In the genomic region with DNA sequence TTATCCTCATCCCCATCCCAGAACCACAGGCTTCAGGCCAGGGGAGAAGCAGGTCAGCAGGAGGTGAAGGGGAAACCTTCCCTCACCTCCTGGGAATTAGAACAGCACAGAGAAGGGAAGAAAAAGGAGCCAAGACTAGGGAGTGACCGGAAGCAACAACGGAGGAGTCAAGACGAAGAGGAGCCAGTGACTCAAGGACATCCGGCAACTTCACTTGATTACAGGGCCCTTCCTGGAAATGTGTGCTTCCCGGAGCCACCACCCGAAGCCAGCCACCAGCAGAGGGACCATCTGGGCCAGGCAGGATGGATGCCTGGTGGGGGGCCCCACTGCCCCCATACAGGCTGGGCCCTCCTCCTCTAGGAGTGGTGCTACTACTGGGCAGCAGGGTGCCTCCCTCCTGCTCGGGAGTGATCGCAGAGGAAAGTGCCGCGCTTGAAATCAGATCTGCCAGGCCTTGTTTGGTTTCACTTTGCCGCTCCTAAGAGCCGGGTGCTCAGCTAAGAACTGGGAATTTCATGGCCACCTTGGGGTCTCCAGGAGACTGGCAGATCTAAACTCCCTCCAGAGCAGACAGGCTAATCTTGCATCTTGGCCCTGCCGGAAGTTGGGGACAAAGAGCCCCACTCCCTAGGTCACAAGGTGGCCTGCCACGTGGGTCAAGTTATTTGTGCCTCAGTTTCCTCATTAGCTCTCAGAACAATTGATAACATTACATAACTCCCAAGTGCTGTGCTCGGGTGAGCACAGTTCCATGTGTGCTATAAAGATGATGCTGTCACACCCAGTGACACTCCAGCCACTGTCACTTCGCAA, we compare ENCODE assay signal across 8 cellular contexts. TPM values are rescaled to one million over a fixed set of nuclear protein-coding genes. Genes with fewer than 3 reads are reported as not detected.
DNase-seq lines count a peak whose midpoint lies in the region; ATAC-seq and TF ChIP-seq lines count a peak whose summit lies in the region.

No MANE protein-coding gene starts in this region.

- peak overlapping the region; percentile 73 for H3K56ac ChIP-seq in mesendoderm (ENCODE audit: low read length)

- TF ChIP-seq CTCF in GM12872 (IDR thresholded peaks at IDR 0.05; ENCODE audit: insufficient read depth, low read depth, low read length), result 0 out of 3 replicates have a peak, but pooled peaks have one; percentile 12
- TF ChIP-seq CTCF in vagina (IDR thresholded peaks at IDR 0.05), result peak in 1 of 3 experiments; percentile 11
- no peak for TF ChIP-seq CTCF in MM.1S (IDR thresholded peaks at IDR 0.05; ENCODE audit: low read length)

- H3K36me3 Mint-ChIP-seq in activated T-helper 2 cell treated with anti-CD3 and anti-CD28 coated beads, Interferon-gamma antibody, Interleukin-2, Interleukin-4, amounts not matched to agents 10 μg/mL and 5 μg/mL and 100 μg/mL, durations not matched to agents 14 hours and 24 hours and 36 hours (ENCODE audit: low read depth), result no peaks in the 10 kb centered on the region

- H3K9me3 Mint-ChIP-seq in activated T-helper 2 cell treated with anti-CD3 and anti-CD28 coated beads, Interferon-gamma antibody, Interleukin-2, Interleukin-4, amounts not matched to agents 10 μg/mL and 5 μg/mL and 100 μg/mL, durations not matched to agents 14 hours and 24 hours and 36 hours, result no peaks in the 10 kb centered on the region

- H3F3A ChIP-seq in MM.1S (ENCODE audit: insufficient read depth, low read length), result no peaks in the 10 kb centered on the region

- peak overlapping the region; percentile 1 for H3K18ac ChIP-seq in mesendoderm (ENCODE audit: low read length)

- DNase-seq in NCI-H526 treated with DMSO at 0.1 percent for 48 hours (lab: John Stamatoyannopoulos, UW), result peak; percentile 35
- peak; percentile 82 for DNase-seq in dermis blood vessel endothelial cell
- DNase-seq in mesendoderm, result peak; percentile 87
- DNase-seq in vagina (ENCODE audit: extremely low spot score in 2 of 2), result peak in 1 of 2 donors; percentile 87
- no peak for DNase-seq in MM.1S
- no peak for DNase-seq in activated T-helper 2 cell treated with anti-CD3 and anti-CD28 coated beads, Interferon-gamma antibody, Interleukin-2, Interleukin-4, amounts not matched to agents 10 μg/mL and 5 μg/mL and 100 μg/mL, durations not matched to agents 14 hours and 24 hours and 36 hours (ENCODE audit: low spot score)

- no peaks in the 10 kb centered on the region for H3K9me3 ChIP-seq in vagina
- H3K9me3 ChIP-seq in MM.1S (replicated peaks; ENCODE audit: insufficient read depth, low read length), result no peaks in the 10 kb centered on the region

- H3K4ac ChIP-seq in mesendoderm (ENCODE audit: low read depth, low read length), result no peak overlapping the region

- H3K79me2 ChIP-seq in mesendoderm (ENCODE audit: control insufficient read depth, insufficient read depth, low read length) (peaks cover 45% of the 10 kb centered on the region), MM.1S (ENCODE audit: low read length) (peaks cover 7% of the 10 kb centered on the region)

- no peak overlapping the region for H4K5ac ChIP-seq in mesendoderm (ENCODE audit: low read length)

- peak overlapping the region; percentile 5 for H2BK5ac ChIP-seq in mesendoderm (ENCODE audit: low read length)

- H3K36me3 ChIP-seq in mesendoderm (ENCODE audit: control insufficient read depth, insufficient read depth, low read length), result no peaks in the 10 kb centered on the region
- no peaks in the 10 kb centered on the region for H3K36me3 ChIP-seq in vagina
- no peaks in the 10 kb centered on the region for H3K36me3 ChIP-seq in MM.1S (replicated peaks; ENCODE audit: insufficient read depth, low read length)

- no peak for ATAC-seq in GM21423 (IDR thresholded peaks at IDR 0.05; ENCODE audit: unreplicated experiment)

- H3K27ac Mint-ChIP-seq in activated T-helper 2 cell treated with anti-CD3 and anti-CD28 coated beads, Interferon-gamma antibody, Interleukin-2, Interleukin-4, amounts not matched to agents 10 μg/mL and 5 μg/mL and 100 μg/mL, durations not matched to agents 14 hours and 24 hours and 36 hours, result no peak overlapping the region

- H3K23ac ChIP-seq in mesendoderm (ENCODE audit: low read length), result peak overlapping the region; percentile 83

- H3K4me3 Mint-ChIP-seq in activated T-helper 2 cell treated with anti-CD3 and anti-CD28 coated beads, Interferon-gamma antibody, Interleukin-2, Interleukin-4, amounts not matched to agents 10 μg/mL and 5 μg/mL and 100 μg/mL, durations not matched to agents 14 hours and 24 hours and 36 hours (ENCODE audit: low read depth), result no peak overlapping the region

- no peaks in the 10 kb centered on the region for H4K20me1 ChIP-seq in MM.1S (ENCODE audit: insufficient read depth, low read length)

- peak overlapping the region; percentile 63 for H2AK5ac ChIP-seq in mesendoderm (ENCODE audit: low read length)

- H3K9ac ChIP-seq in mesendoderm (ENCODE audit: low read length) (peak overlapping the region; percentile 44), MM.1S (ENCODE audit: low read length) (no peak overlapping the region)

- H2BK15ac ChIP-seq in mesendoderm (replicated peaks; ENCODE audit: low read depth), result no peak overlapping the region

- no peak overlapping the region for H4K8ac ChIP-seq in mesendoderm (ENCODE audit: low read depth, low read length)

- intact Hi-C loops in vagina (cut with DNase I), result loop anchor here (10.0 kb wide), 1 partner anchor 110 kb away; the partner anchor contains the start of gene COG1
- intact Hi-C loops in activated T-helper 2 cell treated with anti-CD3 and anti-CD28 coated beads, Interferon-gamma antibody, Interleukin-2, Interleukin-4, amounts not matched to agents 10 μg/mL and 5 μg/mL and 100 μg/mL, durations not matched to agents 14 hours and 24 hours and 36 hours (cut with micrococcal nuclease), result no loop called here

- no peak overlapping the region for H2BK120ac ChIP-seq in mesendoderm (ENCODE audit: low read depth, low read length)

- TF ChIP-seq POLR2A in vagina (IDR thresholded peaks at IDR 0.05), result no peak

- H2AFZ ChIP-seq in MM.1S (ENCODE audit: low read length), result no peak overlapping the region

- H3K4me1 ChIP-seq in mesendoderm (ENCODE audit: control insufficient read depth, low read depth, low read length), result peaks cover 25% of the 10 kb centered on the region
- peaks cover 99% of the 10 kb centered on the region for H3K4me1 ChIP-seq in vagina
- no peaks in the 10 kb centered on the region for H3K4me1 ChIP-seq in MM.1S (ENCODE audit: low read length)

- no CpG with 5 or more reads among the region's 16 CpGs for WGBS in mesendoderm (ENCODE audit: extremely low coverage, insufficient coverage, low lambda C conversion rate)

- H3K4me1 Mint-ChIP-seq in activated T-helper 2 cell treated with anti-CD3 and anti-CD28 coated beads, Interferon-gamma antibody, Interleukin-2, Interleukin-4, amounts not matched to agents 10 μg/mL and 5 μg/mL and 100 μg/mL, durations not matched to agents 14 hours and 24 hours and 36 hours (ENCODE audit: low read depth), result peaks cover 2% of the 10 kb centered on the region

- peak overlapping the region; percentile 3 for H3K4me2 ChIP-seq in mesendoderm (ENCODE audit: low read length)
- H3K4me2 ChIP-seq in MM.1S (ENCODE audit: low read depth, low read length), result no peak overlapping the region

- H3K27ac ChIP-seq in mesendoderm (ENCODE audit: low read depth, low read length) (peak overlapping the region; percentile 4), vagina (peak overlapping the region; percentile 100), MM.1S (ENCODE audit: low read length) (no peak overlapping the region)

- H3K4me3 ChIP-seq in mesendoderm (ENCODE audit: low read length) (no peak overlapping the region), vagina (peak overlapping the region; percentile 35 to 65), MM.1S (ENCODE audit: low read length) (no peak overlapping the region)

- H3K9me2 ChIP-seq in MM.1S (replicated peaks; ENCODE audit: insufficient read depth, low read length), result no peaks in the 10 kb centered on the region

- H3K79me1 ChIP-seq in mesendoderm (ENCODE audit: low read length), result peaks cover 28% of the 10 kb centered on the region

- H3K27me3 ChIP-seq in mesendoderm (ENCODE audit: insufficient read depth, low read length, poor library complexity) (no peaks in the 10 kb centered on the region), vagina (no peaks in the 10 kb centered on the region), MM.1S (replicated peaks; ENCODE audit: insufficient read depth, low read length) (no peaks in the 10 kb centered on the region)

- peaks cover 6% of the 10 kb centered on the region for H3K27me3 Mint-ChIP-seq in activated T-helper 2 cell treated with anti-CD3 and anti-CD28 coated beads, Interferon-gamma antibody, Interleukin-2, Interleukin-4, amounts not matched to agents 10 μg/mL and 5 μg/mL and 100 μg/mL, durations not matched to agents 14 hours and 24 hours and 36 hours (ENCODE audit: low read depth)

RNA-seq across cellular contexts. Expression of gene CDC42EP4, which starts 6.6 kb away (rescaled TPM):
- total RNA-seq in dermis blood vessel endothelial cell (13.8 and 16.3 TPM in 2 replicates), vagina (73.7 TPM)
- 5.7 TPM for polyA plus RNA-seq in mesendoderm (2013, experiment 1 of 2)
- 5.1 TPM for polyA plus RNA-seq in mesendoderm (2013, experiment 2 of 2)
- 1.6 and 2.8 TPM in 2 replicates for total RNA-seq in activated T-helper 2 cell treated with anti-CD3 and anti-CD28 coated beads, Interferon-gamma antibody, Interleukin-2, Interleukin-4, amounts not matched to agents 10 μg/mL and 5 μg/mL and 100 μg/mL, durations not matched to agents 14 hours and 24 hours and 36 hours

RNA-seq across cellular contexts. Expression of gene CPSF4L, which starts 43.5 kb away (rescaled TPM):
- total RNA-seq in dermis blood vessel endothelial cell (not detected in 2 replicates), vagina (not detected)
- 0.06 TPM for polyA plus RNA-seq in mesendoderm (2013, experiment 1 of 2)
- not detected for polyA plus RNA-seq in mesendoderm (2013, experiment 2 of 2)
- not detected in 2 replicates for total RNA-seq in activated T-helper 2 cell treated with anti-CD3 and anti-CD28 coated beads, Interferon-gamma antibody, Interleukin-2, Interleukin-4, amounts not matched to agents 10 μg/mL and 5 μg/mL and 100 μg/mL, durations not matched to agents 14 hours and 24 hours and 36 hours

Comparison
In these comparisons a context has a peak if more than half of its experiments do, and no peak if none do; other contexts are left out.
1. DNase-seq: peak in NCI-H526 treated with DMSO at 0.1 percent for 48 hours (single experiment), dermis blood vessel endothelial cell (single experiment) and mesendoderm (single experiment); none in MM.1S (single experiment) and activated T-helper 2 cell treated with anti-CD3 and anti-CD28 coated beads, Interferon-gamma antibody, Interleukin-2, Interleukin-4, amounts not matched to agents 10 μg/mL and 5 μg/mL and 100 μg/mL, durations not matched to agents 14 hours and 24 hours and 36 hours (single experiment).
2. H3K4me3 ChIP-seq: peak in vagina (2 of 2); none in mesendoderm (single experiment) and MM.1S (single experiment).